In genomic region chr5:9387879-9388278, GRCh38 we compare ENCODE assay signal across 1 cellular context.
TF ChIP-seq lines count a peak whose summit lies in the region.

No MANE protein-coding gene starts in this region.

TF ChIP-seq in SK-N-SH, 30 proteins besides CTCF, POLR2A, EP300 and RAD21 (continued from another document):
- no peak for TF ChIP-seq REST (IDR thresholded peaks at IDR 0.05; ENCODE audit: low read depth, low read length)
- no peak for TF ChIP-seq JUND (IDR thresholded peaks at IDR 0.05)
- no peak for TF ChIP-seq PBX3 (IDR thresholded peaks at IDR 0.05)
- no peak for TF ChIP-seq POLR2AphosphoS5 (IDR thresholded peaks at IDR 0.05; ENCODE audit: low read depth, low read length)
- no peak for TF ChIP-seq FOXM1 (IDR thresholded peaks at IDR 0.05; ENCODE audit: low read depth)
- TF ChIP-seq ZBTB33 (IDR thresholded peaks at IDR 0.05; ENCODE audit: borderline replicate concordance, low read depth): no peak
- TF ChIP-seq GATA2 (CRISPR knock-in tag; IDR thresholded peaks at IDR 0.05): no peak
- no peak for TF ChIP-seq MEF2A (IDR thresholded peaks at IDR 0.05; ENCODE audit: borderline replicate concordance, low read depth)
- TF ChIP-seq FOXJ3 (CRISPR knock-in tag; IDR thresholded peaks at IDR 0.05): no peak
- no peak for TF ChIP-seq ELF1 (IDR thresholded peaks at IDR 0.05)
- no peak for TF ChIP-seq CHD2 (IDR thresholded peaks at IDR 0.05; ENCODE audit: low read length, partially characterized antibody)
